In genomic region chr5:17217421-17218352, GRCh38 we compare ENCODE assay signal across 8 cellular contexts.
A peak's percentile ranks its signal among the peaks of the same experiment; 100 is the strongest.
DNase-seq lines count a peak whose midpoint lies in the region; ATAC-seq and TF ChIP-seq lines count a peak whose summit lies in the region.

Gene BASP1 (plus strand): TSS chr5:17217631. CDS start chr5:17275217, 57,586 bp downstream.

- H3K4me1 ChIP-seq in muscle layer of duodenum (ENCODE audit: control insufficient read depth in 1 of 2, insufficient read depth in 2 of 2, low read length in 2 of 2): peaks cover 0 to 18% of the 10 kb centered on the region in 2 donors
- peaks cover 0 to 29% (median 13%) of the 10 kb centered on the region in 4 donors for H3K4me1 ChIP-seq in tibial artery

- DNase-seq in activated CD8-positive, alpha-beta memory T cell treated with anti-CD3 and anti-CD28 coated beads for 24 hours: peak; percentile 55
- no peak for DNase-seq in activated CD8-positive, alpha-beta memory T cell treated with anti-CD3 and anti-CD28 coated beads, Interleukin-2, amount 50 U/mL, for 4 hours
- DNase-seq in NCI-H1694 treated with DMSO at 0.1 percent for 48 hours (lab: John Stamatoyannopoulos, UW) (peak; percentile 45), fibroblast of gingiva (ENCODE audit: low read depth) (peak; percentile 87), tibial artery (peak; percentile 69 to 90)
- peak; percentile 6 to 12 for DNase-seq in activated CD4-positive, alpha-beta T cell treated with anti-CD3 and anti-CD28 coated beads, Interleukin-2, amount 50 U/mL, for 48 hours

- TF ChIP-seq CTCF in tibial artery (IDR thresholded peaks at IDR 0.05): no peak

- H3K27ac ChIP-seq in muscle layer of duodenum (ENCODE audit: low read length) (peak within 1 kb of the TSS; percentile 41), tibial artery (peak within 1 kb of the TSS; percentile 84 to 85)

- intact Hi-C loops in tibial artery (cut with DNase I; ENCODE audit: low total_unique reads): loop anchor here (10.0 kb wide), 1 partner anchor 1067 kb away; no protein-coding TSS in a partner anchor

- peaks cover 11% of the 10 kb centered on the region for H3K27me3 ChIP-seq in muscle layer of duodenum (ENCODE audit: low read depth, low read length)
- H3K27me3 ChIP-seq in tibial artery: no peaks in the 10 kb centered on the region

- peak within 1 kb of the TSS; percentile 60 to 69 for H3K4me3 ChIP-seq in muscle layer of duodenum (ENCODE audit: low read depth in 1 of 2, low read length in 2 of 2)
- peak within 1 kb of the TSS; percentile 75 to 76 for H3K4me3 ChIP-seq in tibial artery

- no peaks in the 10 kb centered on the region for H3K36me3 ChIP-seq in muscle layer of duodenum (ENCODE audit: control insufficient read depth in 1 of 2, insufficient read depth in 2 of 2, low read length in 2 of 2)
- no peaks in the 10 kb centered on the region for H3K36me3 ChIP-seq in tibial artery

- H3K9me3 ChIP-seq in muscle layer of duodenum (ENCODE audit: control insufficient read depth in 1 of 2, low read length in 2 of 2) (no peaks in the 10 kb centered on the region), tibial artery (no peaks in the 10 kb centered on the region)

- ATAC-seq in HG02678 (IDR thresholded peaks at IDR 0.05; ENCODE audit: unreplicated experiment): peak; percentile 44
